In the genomic region with DNA sequence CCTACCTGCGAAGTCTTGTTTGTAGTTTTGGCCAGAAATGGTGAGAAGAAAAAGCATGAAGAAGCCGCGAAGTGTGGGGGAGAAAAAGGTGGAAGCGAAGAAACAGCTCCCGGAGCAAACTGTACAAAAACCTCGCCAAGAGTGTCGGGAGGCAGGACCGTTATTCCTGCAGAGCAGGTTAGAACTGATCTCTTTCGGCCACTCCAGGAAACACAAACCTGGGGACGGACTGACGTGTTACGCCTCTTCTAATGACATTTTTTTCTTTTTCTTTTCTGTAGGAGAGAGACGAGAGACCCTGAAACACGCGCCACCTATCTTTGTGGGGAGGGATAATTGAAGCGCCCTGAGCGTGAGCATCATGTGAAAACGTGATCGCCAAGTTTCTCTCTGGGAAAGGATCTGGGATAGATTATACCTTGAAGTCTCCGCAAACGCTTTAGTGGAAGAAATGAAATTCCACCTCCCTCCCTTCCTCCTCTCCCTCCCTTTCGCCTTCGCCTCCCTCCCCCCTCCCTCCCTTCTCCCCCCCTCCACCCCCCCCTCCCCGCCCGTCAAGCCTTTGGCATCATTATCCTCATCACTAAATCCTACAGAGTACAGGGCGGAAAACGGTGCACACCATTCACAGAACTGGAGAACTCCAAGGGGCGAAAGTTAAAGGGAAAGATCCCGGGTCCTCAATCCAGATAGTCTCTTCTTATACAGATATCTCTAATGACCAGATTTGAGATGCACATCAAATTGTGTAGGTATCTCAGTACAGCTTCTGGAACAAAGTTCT, we compare ENCODE assay signal across 8 cellular contexts. TPM values are rescaled to one million over a fixed set of nuclear protein-coding genes. Genes with fewer than 3 reads are reported as not detected.
A peak's percentile ranks its signal among the peaks of the same experiment; 100 is the strongest.
DNase-seq lines count a peak whose midpoint lies in the region; TF ChIP-seq lines count a peak whose summit lies in the region.

ZEB2 (minus strand) TSS at position 186 of the 784 bp plus-strand sequence. CDS start 2,769 bp downstream, outside the sequence.

- DNase-seq in AG04450 (ENCODE audit: low read depth, low spot score) (no peak), OCI-M2 (lab: John Stamatoyannopoulos, UW; ENCODE audit: unreplicated experiment) (peak; percentile 27), brain pericyte (ENCODE audit: low read depth, low spot score) (peak; percentile 89), inferior parietal cortex (ENCODE audit: extremely low spot score) (peak; percentile 86), epidermal melanocyte (ENCODE audit: insufficient read length, low spot score) (no peak), NCI-H226 (no peak)

- POLR2A ChIA-PET in AG04450 (lab: Yijun Ruan, JAX), result no interaction called here

- peak within 1 kb of the TSS; percentile 96 for H3K4me2 ChIP-seq in skeletal muscle satellite cell (ENCODE audit: low read length)

- peak within 1 kb of the TSS; percentile 82 for H3K4me3 ChIP-seq in AG04450 (ENCODE audit: low read depth, low read length)
- H3K4me3 ChIP-seq in skeletal muscle satellite cell (ENCODE audit: low read length), result peak within 1 kb of the TSS; percentile 84

- CTCF ChIA-PET in AG04450 (lab: Charles Lee), result interaction anchor here (1.4 to 1.7 kb wide), 2 partner anchors 34 to 1233 kb away, joined by 5 to 7 read pairs; no protein-coding TSS in a partner anchor

- no peaks in the 10 kb centered on the region for H3K36me3 ChIP-seq in skeletal muscle satellite cell (ENCODE audit: insufficient read depth, low read length)

- H3K9ac ChIP-seq in skeletal muscle satellite cell (ENCODE audit: low read depth, low read length), result peak within 1 kb of the TSS; percentile 94

- H3K27me3 ChIP-seq in AG04450 (ENCODE audit: control insufficient read depth, insufficient read depth, low read length) (no peaks in the 10 kb centered on the region), skeletal muscle satellite cell (ENCODE audit: control insufficient read depth, insufficient read depth, low read length) (no peaks in the 10 kb centered on the region)

- H3K27ac ChIP-seq in AG04450 (ENCODE audit: low read depth, low read length), result peak within 1 kb of the TSS; percentile 21

- H3K9me3 ChIP-seq in AG04450 (ENCODE audit: control insufficient read depth, insufficient read depth, low read length), result no peaks in the 10 kb centered on the region; the same call in 1 of the 2 replicates
- no peaks in the 10 kb centered on the region for H3K9me3 ChIP-seq in skeletal muscle satellite cell (replicated peaks; ENCODE audit: low read length)

- peak; percentile 77 for TF ChIP-seq CTCF in AG04450 (IDR thresholded peaks at IDR 0.05; ENCODE audit: low read depth, low read length)

- peaks cover 39% of the 10 kb centered on the region for H3K4me1 ChIP-seq in skeletal muscle satellite cell (ENCODE audit: control insufficient read depth, insufficient read depth, low read length)

- TF ChIP-seq POLR2A in GM15510 (IDR thresholded peaks at IDR 0.05; ENCODE audit: borderline replicate concordance, extremely low read depth, insufficient read length), result peak; percentile 21

RNA-seq across cellular contexts. Expression of gene ZEB2, which starts in this region (rescaled TPM):
- polyA plus RNA-seq in AG04450 (2011; rRNA removed), result 36.1 and 41.7 TPM in 2 replicates
- 89.1 and 122 TPM in 2 replicates for polyA minus RNA-seq in AG04450 (2011; rRNA and poly(A)+ RNA removed)
- total RNA-seq in skeletal muscle satellite cell (2012; rRNA removed), result 57.8 and 63.1 TPM in 2 replicates

Comparison
In these comparisons a context has a peak if more than half of its experiments do, and no peak if none do; other contexts are left out.
1. DNase-seq: peak in OCI-M2 (single experiment), brain pericyte (single experiment) and inferior parietal cortex (single experiment); none in AG04450 (single experiment), epidermal melanocyte (single experiment) and NCI-H226 (single experiment).